Comparison of ENCODE assay signal across 17 cellular contexts in genomic region chr5:158684469-158684868, GRCh38.
A peak's percentile ranks its signal among the peaks of the same experiment; 100 is the strongest.
DNase-seq lines count a peak whose midpoint lies in the region; ATAC-seq and TF ChIP-seq lines count a peak whose summit lies in the region.
"Had no signal": no experiment of that assay in that cellular context is flagged by ENCODE, and none has a peak within 500 bp of the region (broad histone marks: within the 10 kb centered on the region; RNA-seq: fewer than 3 reads in every experiment).

No MANE protein-coding gene starts in this region.

- H3K9me2 ChIP-seq in neural cell (ENCODE audit: insufficient read depth, low read length) = no peaks in the 10 kb centered on the region

- no peaks in the 10 kb centered on the region for H3K79me2 ChIP-seq in neural cell (replicated peaks; ENCODE audit: insufficient read depth, low read length)

- H3K9ac ChIP-seq in neural cell (ENCODE audit: low read length) = no peak overlapping the region

- peaks cover 3% of the 10 kb centered on the region for H3F3A ChIP-seq in neural cell (ENCODE audit: insufficient read depth, low read length, poor library complexity, severe bottlenecking)

- H3K27ac Mint-ChIP-seq in activated CD4-positive, alpha-beta T cell treated with anti-CD3 and anti-CD28 coated beads, Interleukin-2, amount 10 ng/mL, durations not matched to agents 24 days and 14 days = no peak overlapping the region
- H3K27ac Mint-ChIP-seq: CD4-positive, alpha-beta T cell; CD8-positive, alpha-beta T cell had no signal

- H3K27me3 Mint-ChIP-seq in activated CD4-positive, alpha-beta T cell treated with anti-CD3 and anti-CD28 coated beads, Interleukin-2, amount 10 ng/mL, durations not matched to agents 24 days and 14 days = peaks cover 3% of the 10 kb centered on the region
- H3K27me3 Mint-ChIP-seq: B cell had no signal

- no peaks in the 10 kb centered on the region for H3K4me1 Mint-ChIP-seq in activated CD4-positive, alpha-beta T cell treated with anti-CD3 and anti-CD28 coated beads, Interleukin-2, amount 10 ng/mL, durations not matched to agents 24 days and 14 days

- no peak for TF ChIP-seq RAD21 in neural cell (conservative IDR thresholded peaks at IDR 0.05)

- no peaks in the 10 kb centered on the region for H4K20me1 ChIP-seq in neural cell (ENCODE audit: insufficient read depth)

- no peak for TF ChIP-seq POLR2A in esophagus muscularis mucosa (IDR thresholded peaks at IDR 0.05; ENCODE audit: low read depth)

- intact Hi-C loops in activated CD4-positive, alpha-beta T cell treated with anti-CD3 and anti-CD28 coated beads, Interleukin-2, amount 10 ng/mL, durations not matched to agents 24 days and 14 days (cut with micrococcal nuclease) = no loop called here
- intact Hi-C loops in esophagus muscularis mucosa (cut with DNase I) = no loop called here

- no peak for TF ChIP-seq EP300 in esophagus muscularis mucosa (IDR thresholded peaks at IDR 0.05)
- TF ChIP-seq EP300 in neural cell (conservative IDR thresholded peaks at IDR 0.05; ENCODE audit: poor library complexity, severe bottlenecking) = peak; percentile 91

- H3K9me3 Mint-ChIP-seq in activated CD4-positive, alpha-beta T cell treated with anti-CD3 and anti-CD28 coated beads, Interleukin-2, amount 10 ng/mL, durations not matched to agents 24 days and 14 days = no peaks in the 10 kb centered on the region
- H3K9me3 Mint-ChIP-seq: CD4-positive, alpha-beta T cell; CD8-positive, alpha-beta T cell had no signal

- 92% methylated on average over 5 of the region's 5 CpGs for WGBS in esophagus muscularis mucosa

- H3K36me3 Mint-ChIP-seq in activated CD4-positive, alpha-beta T cell treated with anti-CD3 and anti-CD28 coated beads, Interleukin-2, amount 10 ng/mL, durations not matched to agents 24 days and 14 days (ENCODE audit: low read depth) = no peaks in the 10 kb centered on the region
- H3K36me3 Mint-ChIP-seq: CD8-positive, alpha-beta T cell had no signal

- no peak overlapping the region for H3K4me3 Mint-ChIP-seq in activated CD4-positive, alpha-beta T cell treated with anti-CD3 and anti-CD28 coated beads, Interleukin-2, amount 10 ng/mL, durations not matched to agents 24 days and 14 days
- H3K4me3 Mint-ChIP-seq: B cell; CD4-positive, alpha-beta T cell; CD8-positive, alpha-beta T cell had no signal

- H3K4me1 ChIP-seq in esophagus muscularis mucosa = no peaks in the 10 kb centered on the region
- H3K4me1 ChIP-seq: A549, Caco-2 had no signal

- H3K4me3 ChIP-seq in esophagus muscularis mucosa (no peak overlapping the region), neural cell (ENCODE audit: low read length) (no peak overlapping the region)
- H3K4me3 ChIP-seq: A549 had no signal

- peak; percentile 33 for DNase-seq in activated CD4-positive, alpha-beta T cell treated with anti-CD3 and anti-CD28 coated beads, Interleukin-2, amount 10 ng/mL, durations not matched to agents 24 days and 14 days
- no peak for DNase-seq in activated CD4-positive, alpha-beta T cell treated with anti-CD3 and anti-CD28 coated beads, Interleukin-2, amount 50 U/mL, for 4 hours
- DNase-seq in esophagus muscularis mucosa (ENCODE audit: extremely low spot score) = peak; percentile 87
- DNase-seq: AML-193; Caco-2; Calu3; CD4-positive, alpha-beta T cell; CD8-positive, alpha-beta T cell; DMS79 treated with DMSO at 0.1 percent for 48 hours; GF-D8 had no signal

- no peak overlapping the region for H2AFZ ChIP-seq in neural cell (ENCODE audit: low read depth, low read length)

- H3K9me3 ChIP-seq in esophagus muscularis mucosa (no peaks in the 10 kb centered on the region), neural cell (ENCODE audit: low read length) (no peaks in the 10 kb centered on the region)
- H3K9me3 ChIP-seq: A549, Caco-2 had no signal

- H3K27me3 ChIP-seq in esophagus muscularis mucosa = peaks cover 0 to 4% (median 0%) of the 10 kb centered on the region in 4 donors
- no peaks in the 10 kb centered on the region for H3K27me3 ChIP-seq in neural cell (ENCODE audit: insufficient read depth, low read depth, low read length)

- TF ChIP-seq CTCF in esophagus muscularis mucosa (IDR thresholded peaks at IDR 0.05) = no peak
- no peak for TF ChIP-seq CTCF in neural cell (IDR thresholded peaks at IDR 0.05; ENCODE audit: poor library complexity, severe bottlenecking)

- H3K36me3 ChIP-seq in esophagus muscularis mucosa (no peaks in the 10 kb centered on the region), neural cell (ENCODE audit: insufficient read depth, low read length) (no peaks in the 10 kb centered on the region)

- H3K27ac ChIP-seq in esophagus muscularis mucosa (replicated peaks in 1 of 4) (no peak overlapping the region), neural cell (ENCODE audit: low read length) (peak overlapping the region; percentile 62)
- H3K27ac ChIP-seq: 22Rv1, A549, C4-2B had no signal

- no peak for ATAC-seq in HG02885 (IDR thresholded peaks at IDR 0.05; ENCODE audit: poor library complexity, unreplicated experiment)
- no peak for ATAC-seq in GM19452 (IDR thresholded peaks at IDR 0.05; ENCODE audit: unreplicated experiment)
- ATAC-seq: A549; CD8-positive, alpha-beta T cell had no signal

- H3K4me2 ChIP-seq in neural cell (ENCODE audit: low read length) = no peak overlapping the region
- H3K4me2 ChIP-seq: A549 had no signal

TF ChIP-seq in neural cell, 6 proteins besides CTCF, POLR2A, EP300 and RAD21:
- TF ChIP-seq SMC3 (conservative IDR thresholded peaks at IDR 0.05; ENCODE audit: poor library complexity) = no peak
- TF ChIP-seq, protein P1, sequence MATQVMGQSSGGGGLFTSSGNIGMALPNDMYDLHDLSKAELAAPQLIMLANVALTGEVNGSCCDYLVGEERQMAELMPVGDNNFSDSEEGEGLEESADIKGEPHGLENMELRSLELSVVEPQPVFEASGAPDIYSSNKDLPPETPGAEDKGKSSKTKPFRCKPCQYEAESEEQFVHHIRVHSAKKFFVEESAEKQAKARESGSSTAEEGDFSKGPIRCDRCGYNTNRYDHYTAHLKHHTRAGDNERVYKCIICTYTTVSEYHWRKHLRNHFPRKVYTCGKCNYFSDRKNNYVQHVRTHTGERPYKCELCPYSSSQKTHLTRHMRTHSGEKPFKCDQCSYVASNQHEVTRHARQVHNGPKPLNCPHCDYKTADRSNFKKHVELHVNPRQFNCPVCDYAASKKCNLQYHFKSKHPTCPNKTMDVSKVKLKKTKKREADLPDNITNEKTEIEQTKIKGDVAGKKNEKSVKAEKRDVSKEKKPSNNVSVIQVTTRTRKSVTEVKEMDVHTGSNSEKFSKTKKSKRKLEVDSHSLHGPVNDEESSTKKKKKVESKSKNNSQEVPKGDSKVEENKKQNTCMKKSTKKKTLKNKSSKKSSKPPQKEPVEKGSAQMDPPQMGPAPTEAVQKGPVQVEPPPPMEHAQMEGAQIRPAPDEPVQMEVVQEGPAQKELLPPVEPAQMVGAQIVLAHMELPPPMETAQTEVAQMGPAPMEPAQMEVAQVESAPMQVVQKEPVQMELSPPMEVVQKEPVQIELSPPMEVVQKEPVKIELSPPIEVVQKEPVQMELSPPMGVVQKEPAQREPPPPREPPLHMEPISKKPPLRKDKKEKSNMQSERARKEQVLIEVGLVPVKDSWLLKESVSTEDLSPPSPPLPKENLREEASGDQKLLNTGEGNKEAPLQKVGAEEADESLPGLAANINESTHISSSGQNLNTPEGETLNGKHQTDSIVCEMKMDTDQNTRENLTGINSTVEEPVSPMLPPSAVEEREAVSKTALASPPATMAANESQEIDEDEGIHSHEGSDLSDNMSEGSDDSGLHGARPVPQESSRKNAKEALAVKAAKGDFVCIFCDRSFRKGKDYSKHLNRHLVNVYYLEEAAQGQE (IDR thresholded peaks at IDR 0.05; ENCODE audit: borderline replicate concordance) = peak; percentile 80
- peak; percentile 83 for TF ChIP-seq POLR2AphosphoS5 (IDR thresholded peaks at IDR 0.05)

Comparison
In these comparisons a context has a peak if more than half of its experiments do, and no peak if none do; other contexts are left out.
1. DNase-seq: peak in activated CD4-positive, alpha-beta T cell treated with anti-CD3 and anti-CD28 coated beads, Interleukin-2, amount 10 ng/mL, durations not matched to agents 24 days and 14 days (single experiment) and esophagus muscularis mucosa (single experiment); none in activated CD4-positive, alpha-beta T cell treated with anti-CD3 and anti-CD28 coated beads, Interleukin-2, amount 50 U/mL, for 4 hours (0 of 2).